In the genomic region with DNA sequence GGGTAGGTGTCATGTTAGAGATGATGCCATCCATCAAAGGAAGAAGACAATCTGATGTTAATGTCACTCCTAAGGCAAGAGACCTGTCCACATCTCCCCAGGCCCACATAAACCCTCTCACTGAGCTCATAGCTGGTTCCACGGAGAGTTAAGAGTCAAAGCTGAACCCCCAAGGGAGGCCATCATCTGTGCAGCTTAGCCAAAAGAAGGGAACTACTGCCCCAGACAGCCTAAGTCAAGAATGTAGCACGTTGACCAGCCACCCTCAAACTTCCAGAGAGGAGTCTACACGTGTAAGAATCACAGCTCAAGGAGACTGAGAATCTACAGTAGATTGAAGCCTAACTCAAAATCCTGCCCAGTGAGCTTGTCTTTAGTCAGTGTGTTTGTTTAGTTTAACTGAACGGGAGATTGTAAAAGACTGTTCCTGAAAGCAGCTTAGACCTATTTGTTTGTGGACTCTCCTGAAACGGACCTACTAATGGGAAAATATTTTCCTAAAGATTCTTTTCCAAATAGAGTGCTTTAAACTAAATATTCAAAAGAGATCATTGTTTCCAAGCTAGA, we compare ENCODE assay signal across 16 cellular contexts.
"Had no signal": no experiment of that assay in that cellular context is flagged by ENCODE, and none has a peak within 500 bp of the region (broad histone marks: within the 10 kb centered on the region; RNA-seq: fewer than 3 reads in every experiment).

No MANE protein-coding gene starts in this region.

- FAIRE-seq: endometrium, islet of Langerhans had no signal

- H3K27me3 ChIP-seq: suprapubic skin had no signal

- H3K9me3 ChIP-seq: suprapubic skin, upper lobe of right lung had no signal

- DNase-seq: activated CD4-positive, alpha-beta memory T cell treated with anti-CD3 and anti-CD28 coated beads, Interleukin-2, amount 10 ng/mL, durations not matched to agents 7 days and 5 days; activated CD4-positive, alpha-beta T cell treated with anti-CD3 and anti-CD28 coated beads for 1 hour; activated CD8-positive, alpha-beta memory T cell treated with anti-CD3 and anti-CD28 coated beads, Interleukin-2, amount 50 U/mL, for 4 hours; activated gamma-delta T cell treated with Interleukin-2 at 50 U/mL for 16 hours; activated naive CD8-positive, alpha-beta T cell treated with anti-CD3 and anti-CD28 coated beads for 36 hours; activated T-cell treated with anti-CD3 and anti-CD28 coated beads, Interleukin-2, amount 50 U/mL, for 72 hours; dorsolateral prefrontal cortex; left ventricle myocardium inferior; mesenchymal stem cell; stimulated activated CD4-positive, alpha-beta T cell treated with anti-CD3 and anti-CD28 coated beads, Interleukin-2, amount 100 ng/mL, for 48 hours; stimulated activated naive CD4-positive, alpha-beta T cell treated with Interleukin-2 at 50 U/mL for 16 hours; upper lobe of right lung had no signal

- H3K4me1 ChIP-seq: upper lobe of right lung had no signal

- H3K4me3 ChIP-seq: dorsolateral prefrontal cortex, left ventricle myocardium inferior, suprapubic skin, upper lobe of right lung had no signal

- H3K27ac ChIP-seq: dorsolateral prefrontal cortex, left ventricle myocardium inferior, suprapubic skin, upper lobe of right lung had no signal

- ATAC-seq: activated T-cell treated with anti-CD3 and anti-CD28 coated beads, Interleukin-2, amount 50 U/mL, for 72 hours; esophagus mucosa; upper lobe of right lung had no signal

- H3K36me3 ChIP-seq: left ventricle myocardium inferior, suprapubic skin, upper lobe of right lung had no signal
